8 cellular contexts compared by ENCODE assay signal in the genomic region with DNA sequence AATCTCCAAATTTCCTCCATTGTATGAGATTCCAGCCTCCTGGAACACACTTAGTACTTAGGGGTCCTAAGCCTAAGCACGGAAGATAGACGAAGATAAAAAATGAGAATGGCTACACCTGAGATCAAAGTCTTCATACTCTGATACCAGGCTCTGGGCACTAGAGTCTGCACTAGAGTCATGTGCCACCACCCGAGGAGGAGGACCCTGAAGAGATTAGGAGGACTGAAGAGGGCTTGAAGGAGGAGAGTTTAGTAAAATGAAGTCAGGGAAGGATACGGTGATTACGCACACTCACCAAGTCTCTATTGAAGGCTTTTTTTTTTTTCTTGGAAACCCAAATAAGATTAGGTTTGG. TPM values are rescaled to one million over a fixed set of nuclear protein-coding genes. Genes with fewer than 3 reads are reported as not detected.
A peak's percentile ranks its signal among the peaks of the same experiment; 100 is the strongest.
DNase-seq lines count a peak whose midpoint lies in the region; ATAC-seq and TF ChIP-seq lines count a peak whose summit lies in the region.

No MANE protein-coding gene starts in this region.

- in situ Hi-C loops in GM23248 (cut with MboI) = no loop called here
- in situ Hi-C loops in gastrocnemius medialis (cut with MboI; ENCODE audit: low sequenced_read_pairs in 4 of 4) = no loop called here

- peak overlapping the region; percentile 82 for H3K9ac ChIP-seq in GM23248

- TF ChIP-seq CTCF in fibroblast of mammary gland (conservative IDR thresholded peaks at IDR 0.05; ENCODE audit: control insufficient read depth, insufficient read depth, low read depth, low read length) (no peak), gastrocnemius medialis (IDR thresholded peaks at IDR 0.05 in 4 of 5, conservative IDR thresholded peaks at IDR 0.05 in 1 of 5) (no peak)

- DNase-seq in GM23248 (no peak), SJSA1 (ENCODE audit: low read depth in 1 of 2, low spot score in 2 of 2) (no peak), fibroblast of mammary gland (ENCODE audit: low read depth) (no peak), gastrocnemius medialis (no peak), SHP77 treated with DMSO at 0.1 percent for 48 hours (lab: John Stamatoyannopoulos, UW) (no peak), C1 segment of cervical spinal cord (lab: John Stamatoyannopoulos, UW) (no peak)

- 45 to 48% methylated on average over 5 of the region's 5 CpGs for WGBS in GM23248 (ENCODE audit: low coverage in 1 of 2, low lambda C conversion rate in 2 of 2, missing lambda C conversion rate in 2 of 2), 2 experiments

- H3K4me2 ChIP-seq in GM23248 (ENCODE audit: unreplicated experiment) = peak overlapping the region; percentile 70

- H4K20me1 ChIP-seq in GM23248 (ENCODE audit: insufficient read depth) = no peaks in the 10 kb centered on the region

- H3K36me3 ChIP-seq in GM23248 (ENCODE audit: low read depth) (no peaks in the 10 kb centered on the region), SJSA1 (no peaks in the 10 kb centered on the region), gastrocnemius medialis (no peaks in the 10 kb centered on the region)

- ATAC-seq in gastrocnemius medialis = no peak
- no peak for ATAC-seq in HG02884 (IDR thresholded peaks at IDR 0.05; ENCODE audit: unreplicated experiment)
- no peak for ATAC-seq in HG03354 (IDR thresholded peaks at IDR 0.05; ENCODE audit: poor library complexity, severe bottlenecking, unreplicated experiment)

- H3K9me3 ChIP-seq in GM23248 (ENCODE audit: low read depth) (no peaks in the 10 kb centered on the region), SJSA1 (replicated peaks) (no peaks in the 10 kb centered on the region), gastrocnemius medialis (no peaks in the 10 kb centered on the region)

- H3K4me1 ChIP-seq in GM23248 (ENCODE audit: insufficient read depth) (peaks cover 10% of the 10 kb centered on the region), SJSA1 (replicated peaks) (peaks cover 9% of the 10 kb centered on the region), gastrocnemius medialis (peaks cover 20 to 21% of the 10 kb centered on the region in 2 donors)

- H3F3A ChIP-seq in GM23248 (ENCODE audit: insufficient read depth) = peaks cover 8% of the 10 kb centered on the region

- H3K9me2 ChIP-seq in GM23248 (ENCODE audit: insufficient read depth) = no peaks in the 10 kb centered on the region

- H3K27me3 ChIP-seq in GM23248 (replicated peaks; ENCODE audit: insufficient read depth) (no peaks in the 10 kb centered on the region), SJSA1 (replicated peaks) (no peaks in the 10 kb centered on the region), gastrocnemius medialis (no peaks in the 10 kb centered on the region)

- intact Hi-C loops in gastrocnemius medialis (cut with DNase I; ENCODE audit: low total_unique reads) = no loop called here

- H3K27ac ChIP-seq in GM23248 = peak overlapping the region; percentile 90
- peak overlapping the region; percentile 50 for H3K27ac ChIP-seq in SJSA1
- peak overlapping the region; percentile 86 to 97 (median 92) for H3K27ac ChIP-seq in gastrocnemius medialis

- no peak for TF ChIP-seq POLR2A in gastrocnemius medialis (IDR thresholded peaks at IDR 0.05)

- H3K4me3 ChIP-seq in GM23248 (peak overlapping the region; percentile 76), SJSA1 (peak overlapping the region; percentile 43), fibroblast of mammary gland (ENCODE audit: control insufficient read depth, low read depth, low read length) (peak overlapping the region; percentile 63), gastrocnemius medialis (peak overlapping the region; percentile 60 to 75 (median 64))

- no peaks in the 10 kb centered on the region for H3K79me2 ChIP-seq in GM23248 (ENCODE audit: insufficient read depth)

- peak overlapping the region; percentile 97 for H2AFZ ChIP-seq in GM23248

RNA-seq across cellular contexts. Expression of gene SPATA24, which starts 0.6 kb away (rescaled TPM):
- total RNA-seq in GM23248 (2014; rRNA removed; shearing (Covaris generic)) = 0.43 and 1.1 TPM in 2 replicates
- 2.1 and 4.3 TPM in 2 replicates for polyA plus RNA-seq in GM23248 (2016; fragmentation: Nextera tagmentation; extraction: Ambion mirVana)
- 4.0 and 8.5 TPM in 2 replicates for total RNA-seq in SJSA1 (2014; rRNA removed; shearing (Covaris generic))
- total RNA-seq in gastrocnemius medialis = 10 to 100 TPM in 3 of 4 donors, 1 to 10 TPM in 1; 6.8 to 24.1 (median 12.5) TPM

RNA-seq across cellular contexts. Expression of gene PROB1, which starts 9.6 kb away (rescaled TPM):
- total RNA-seq in GM23248 (2014; rRNA removed; shearing (Covaris generic)) = 1.6 and 2.3 TPM in 2 replicates
- 0.55 and 0.63 TPM in 2 replicates for polyA plus RNA-seq in GM23248 (2016; fragmentation: Nextera tagmentation; extraction: Ambion mirVana)
- total RNA-seq in SJSA1 (2014; rRNA removed; shearing (Covaris generic)) = 0.25 and 0.58 TPM in 2 replicates
- total RNA-seq in gastrocnemius medialis = 10 to 100 TPM; 26.8 to 81.4 (median 52.9) TPM

RNA-seq across cellular contexts. Expression of gene MZB1, which starts 14.7 kb away (rescaled TPM):
- total RNA-seq in GM23248 (2014; rRNA removed; shearing (Covaris generic)) = not detected in 2 replicates
- polyA plus RNA-seq in GM23248 (2016; fragmentation: Nextera tagmentation; extraction: Ambion mirVana) = 0.32 TPM in 1 of 2 replicates, not detected in the other
- total RNA-seq in SJSA1 (2014; rRNA removed; shearing (Covaris generic)) = not detected in 2 replicates
- total RNA-seq in gastrocnemius medialis = under 1 TPM in 1 of 4 donors, not detected in 3; 0.46 TPM

RNA-seq across cellular contexts. Expression of gene SLC23A1, which starts 21.4 kb away (rescaled TPM):
- total RNA-seq in GM23248 (2014; rRNA removed; shearing (Covaris generic)) = not detected in 2 replicates
- polyA plus RNA-seq in GM23248 (2016; fragmentation: Nextera tagmentation; extraction: Ambion mirVana) = 0.08 TPM in 1 of 2 replicates, not detected in the other
- not detected in 2 replicates for total RNA-seq in SJSA1 (2014; rRNA removed; shearing (Covaris generic))
- total RNA-seq in gastrocnemius medialis = not detected

RNA-seq across cellular contexts. Expression of gene DNAJC18, which starts 34.9 kb away (rescaled TPM):
- 9.5 and 10.9 TPM in 2 replicates for total RNA-seq in GM23248 (2014; rRNA removed; shearing (Covaris generic))
- polyA plus RNA-seq in GM23248 (2016; fragmentation: Nextera tagmentation; extraction: Ambion mirVana) = 13.4 and 20.8 TPM in 2 replicates
- total RNA-seq in SJSA1 (2014; rRNA removed; shearing (Covaris generic)) = 4.7 and 12.1 TPM in 2 replicates
- 10 to 100 TPM in 3 of 4 donors, 1 to 10 TPM in 1; 5.1 to 21.7 (median 13.3) TPM for total RNA-seq in gastrocnemius medialis
